Comparison of ENCODE assay signal across 11 cellular contexts in genomic region chr4:155849042-155849441, GRCh38. TPM values are rescaled to one million over a fixed set of nuclear protein-coding genes. Genes with fewer than 3 reads are reported as not detected.
"Had no signal": no experiment of that assay in that cellular context is flagged by ENCODE, and none has a peak within 500 bp of the region (broad histone marks: within the 10 kb centered on the region; RNA-seq: fewer than 3 reads in every experiment).

No MANE protein-coding gene starts in this region.

- H3K4me3 ChIP-seq: GM23248, HAP-1, K562 had no signal

- DNase-seq: GM23248, GOT3, H7, IMR-90, KG1 had no signal

- H3K27ac ChIP-seq: GM23248, HL-60 had no signal

- H3K36me3 ChIP-seq: HAP-1 had no signal

- ATAC-seq: HCT116, K562 had no signal

RNA-seq across cellular contexts. Expression of gene ASIC5, which starts 17.0 kb away (rescaled TPM):
- total RNA-seq: GM23248, H4, H7, HT1080, IMR-90, K562 had no signal
- polyA plus RNA-seq: GM23248, IMR-90, K562 had no signal

RNA-seq across cellular contexts. Expression of gene TDO2, which starts 54.5 kb away (rescaled TPM):
- total RNA-seq: GM23248, H7 had no signal
- polyA plus RNA-seq: GM23248 had no signal
